Comparison of ENCODE assay signal across 16 cellular contexts in the genomic region with DNA sequence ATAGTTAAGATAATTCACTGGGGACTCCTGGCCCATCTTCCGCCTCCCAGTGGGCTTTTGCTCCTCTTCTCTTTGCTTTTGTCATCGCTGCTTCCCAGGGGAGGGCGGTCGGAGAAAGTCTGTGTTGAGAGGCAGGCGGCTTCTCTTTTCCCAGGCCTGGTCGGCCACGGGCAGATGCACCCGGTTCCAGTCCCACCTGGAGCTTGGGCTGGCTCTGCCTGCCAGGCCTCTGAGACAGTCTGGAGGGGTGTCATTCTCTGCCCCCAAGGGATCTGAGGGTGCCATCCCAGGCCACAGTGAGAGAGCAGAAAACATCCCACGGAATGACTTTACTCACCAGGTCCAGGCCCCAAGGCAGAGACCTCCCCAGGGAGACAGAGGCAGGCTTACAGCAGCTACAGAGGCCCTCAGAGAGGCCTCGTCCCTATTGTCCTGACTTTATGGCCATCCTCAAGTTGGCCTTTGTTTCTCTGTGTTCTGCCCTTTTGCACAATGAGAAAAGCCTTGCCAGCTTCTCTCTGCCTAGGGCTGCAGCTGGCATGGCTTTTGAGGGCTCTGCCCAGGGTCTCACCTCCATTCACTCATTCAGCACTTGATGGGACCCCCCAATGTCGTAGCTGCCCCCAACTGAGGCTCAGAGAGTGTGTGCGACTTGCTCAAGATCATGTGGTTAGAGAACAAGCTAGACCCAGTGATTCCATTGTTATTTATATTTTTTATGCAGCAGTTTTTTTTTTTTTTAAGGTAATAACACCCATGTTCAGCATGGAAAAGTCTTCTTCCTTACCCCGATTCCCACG. TPM values are rescaled to one million over a fixed set of nuclear protein-coding genes. Genes with fewer than 3 reads are reported as not detected.
A peak's percentile ranks its signal among the peaks of the same experiment; 100 is the strongest.
DNase-seq lines count a peak whose midpoint lies in the region; ATAC-seq and TF ChIP-seq lines count a peak whose summit lies in the region.
"Had no signal": no experiment of that assay in that cellular context is flagged by ENCODE, and none has a peak within 500 bp of the region (broad histone marks: within the 10 kb centered on the region; RNA-seq: fewer than 3 reads in every experiment).

No MANE protein-coding gene starts in this region.

- no peaks in the 10 kb centered on the region for H3K79me2 ChIP-seq in H9 (ENCODE audit: insufficient read depth, low read length)

- no peak for TF ChIP-seq POLR2A in stomach (IDR thresholded peaks at IDR 0.05)

- H3K4me2 ChIP-seq in H9 (ENCODE audit: insufficient read depth, insufficient read length, low read length): no peak overlapping the region

- peaks cover 3% of the 10 kb centered on the region for H3K27me3 Mint-ChIP-seq in H9 (ENCODE audit: low read depth)
- H3K27me3 Mint-ChIP-seq: CD4-positive, CD25-positive, alpha-beta regulatory T cell had no signal

- no peaks in the 10 kb centered on the region for H3K4me1 ChIP-seq in H9 (ENCODE audit: insufficient read depth, low read length)
- H3K4me1 ChIP-seq in stomach: peaks cover 0 to 8% (median 0%) of the 10 kb centered on the region in 4 donors
- no peaks in the 10 kb centered on the region for H3K4me1 ChIP-seq in right atrium auricular region

- H3K4me1 Mint-ChIP-seq in H9: peaks cover 27 to 30% of the 10 kb centered on the region in 2 experiments
- H3K4me1 Mint-ChIP-seq: CD4-positive, CD25-positive, alpha-beta regulatory T cell had no signal

- H4K91ac ChIP-seq in H9 (ENCODE audit: insufficient read length, low read depth, low read length): no peak overlapping the region

- no peak overlapping the region for H2BK20ac ChIP-seq in H9 (ENCODE audit: low read depth, low read length, poor library complexity, severe bottlenecking)

- H3K9me3 ChIP-seq in H9 (ENCODE audit: control insufficient read depth, low read depth, low read length) (no peaks in the 10 kb centered on the region), stomach (peaks cover 0 to 9% (median 3%) of the 10 kb centered on the region in 4 donors), right atrium auricular region (no peaks in the 10 kb centered on the region)

- H4K8ac ChIP-seq in H9 (replicated peaks; ENCODE audit: insufficient read length, low read depth, low read length): no peak overlapping the region

- DNase-seq in H9 (no peak), medulla oblongata (ENCODE audit: extremely low spot score) (peak; percentile 19), stomach (peak; percentile 4), NCI-H1694 (lab: John Stamatoyannopoulos, UW) (no peak), right atrium auricular region (ENCODE audit: low spot score) (no peak)
- DNase-seq: ACHN; CD4-positive, CD25-positive, alpha-beta regulatory T cell; DMS153; GOT3; NCI-H1417 treated with DMSO at 0.1 percent for 48 hours; NCI-H2029; NCI-H2171; NCI-H774 had no signal

- H2BK120ac ChIP-seq in H9 (ENCODE audit: low read depth, low read length, poor library complexity, severe bottlenecking): no peak overlapping the region

- H3K27ac Mint-ChIP-seq in H9: peak overlapping the region in 2 of 3 experiments; percentile 11 to 28; a peak in 2 of 7 replicates
- H3K27ac Mint-ChIP-seq: CD4-positive, CD25-positive, alpha-beta regulatory T cell had no signal

- no peak overlapping the region for H3K56ac ChIP-seq in H9 (ENCODE audit: insufficient read length, low read depth, low read length)

- H3K9me3 Mint-ChIP-seq in H9: peaks cover 8 to 12% of the 10 kb centered on the region in 2 experiments; a peak in 4 of 5 replicates

- H3K79me1 ChIP-seq in H9 (ENCODE audit: insufficient read depth, low read depth, low read length, poor library complexity, severe bottlenecking): no peaks in the 10 kb centered on the region

- H4K5ac ChIP-seq in H9 (ENCODE audit: insufficient read length, low read depth, low read length): no peak overlapping the region

- ATAC-seq in HG02678 (IDR thresholded peaks at IDR 0.05; ENCODE audit: unreplicated experiment): no peak
- ATAC-seq: Right ventricle myocardium inferior had no signal

- H2AFZ ChIP-seq in H9 (ENCODE audit: low read length): no peak overlapping the region

- no peak overlapping the region for H3K4me3 ChIP-seq in stomach
- H3K4me3 ChIP-seq in right atrium auricular region: no peak overlapping the region

- H3K36me3 ChIP-seq in stomach (no peaks in the 10 kb centered on the region), right atrium auricular region (no peaks in the 10 kb centered on the region)

- H3K4ac ChIP-seq in H9 (ENCODE audit: low read depth, low read length): no peak overlapping the region

- H3K23ac ChIP-seq in H9 (ENCODE audit: insufficient read length, low read depth, low read length): no peak overlapping the region

- no peak overlapping the region for H3K4me3 Mint-ChIP-seq in H9
- H3K4me3 Mint-ChIP-seq: CD4-positive, CD25-positive, alpha-beta regulatory T cell had no signal

- H3K23me2 ChIP-seq in H9 (ENCODE audit: insufficient read length, low read depth, low read length, poor library complexity, severe bottlenecking): no peaks in the 10 kb centered on the region

- no peak overlapping the region for H3K9ac ChIP-seq in H9 (ENCODE audit: extremely low read depth, insufficient read length, low read length)

- no peaks in the 10 kb centered on the region for H4K20me1 ChIP-seq in H9 (ENCODE audit: control insufficient read depth, insufficient read depth, insufficient read length)

- no peak overlapping the region for H3K18ac ChIP-seq in H9 (ENCODE audit: insufficient read length, low read depth, low read length)

- H3K27ac ChIP-seq in H9 (ENCODE audit: insufficient read length, low read depth, low read length): no peak overlapping the region
- peak overlapping the region; percentile 69 for H3K27ac ChIP-seq in cingulate gyrus (ENCODE audit: low read depth, low read length)
- no peak overlapping the region for H3K27ac ChIP-seq in stomach
- H3K27ac ChIP-seq in right atrium auricular region: no peak overlapping the region

- H2BK15ac ChIP-seq in H9 (ENCODE audit: low read depth, low read length): no peak overlapping the region

- H3K36me3 Mint-ChIP-seq in H9 (ENCODE audit: insufficient read depth in 1 of 3, low read depth in 3 of 3): peaks cover 2 to 6% (median 3%) of the 10 kb centered on the region in 3 experiments; a peak in 3 of 7 replicates
- H3K36me3 Mint-ChIP-seq: CD4-positive, CD25-positive, alpha-beta regulatory T cell had no signal

- no peak for TF ChIP-seq CTCF in H9 (conservative IDR thresholded peaks at IDR 0.05)
- no peak for TF ChIP-seq CTCF in stomach (IDR thresholded peaks at IDR 0.05)
- TF ChIP-seq CTCF in right atrium auricular region (IDR thresholded peaks at IDR 0.05): no peak

- H3K14ac ChIP-seq in H9 (ENCODE audit: insufficient read depth, low read length): no peak overlapping the region

- intact Hi-C loops in stomach (cut with DNase I; ENCODE audit: low total_unique reads): no loop called here

- H2BK12ac ChIP-seq in H9 (ENCODE audit: insufficient read length, low read depth, low read length): no peak overlapping the region

- WGBS in H9 (ENCODE audit: extremely low coverage, insufficient read length, low lambda C conversion rate): no CpG with 5 or more reads among the region's 14 CpGs
- 89 to 92% (median 91%) methylated on average over 13 to 14 of the region's 14 CpGs for WGBS in stomach, 5 donors

- H3T11ph ChIP-seq in H9 (ENCODE audit: low read length): no peak overlapping the region

- H3K27me3 ChIP-seq in H9 (ENCODE audit: insufficient read depth, low read length): no peaks in the 10 kb centered on the region
- H3K27me3 ChIP-seq in stomach: no peaks in the 10 kb centered on the region
- H3K27me3 ChIP-seq in right atrium auricular region: no peaks in the 10 kb centered on the region

- TF ChIP-seq EP300 in stomach (IDR thresholded peaks at IDR 0.05): no peak

- no peak overlapping the region for H2AK5ac ChIP-seq in H9 (ENCODE audit: insufficient read length, low read length)

- no peak overlapping the region for H2BK5ac ChIP-seq in H9 (ENCODE audit: insufficient read length, low read length)

RNA-seq across cellular contexts. Expression of gene BOD1, which starts 44.2 kb away (rescaled TPM):
- 120 and 121 TPM in 2 replicates for total RNA-seq in H9 (2021)
- 10 to 100 TPM in 4 of 5 donors, 1 to 10 TPM in 1; 8.2 to 58.4 (median 19.4) TPM for total RNA-seq in stomach
- polyA plus RNA-seq in stomach: 10 to 100 TPM; 31.0 to 46.4 (median 33.7) TPM
- 10 to 100 TPM; 36.9 to 43.2 TPM for total RNA-seq in right atrium auricular region

Comparison
In these comparisons a context has a peak if more than half of its experiments do, and no peak if none do; other contexts are left out.
1. DNase-seq: peak in medulla oblongata (single experiment) and stomach (single experiment); none in H9 (single experiment), NCI-H1694 (single experiment) and right atrium auricular region (single experiment).